ENCODE assay signal across 8 cellular contexts in genomic region chr15:31236184-31237041, GRCh38.
A peak's percentile ranks its signal among the peaks of the same experiment; 100 is the strongest.
DNase-seq lines count a peak whose midpoint lies in the region; ATAC-seq and TF ChIP-seq lines count a peak whose summit lies in the region.

No MANE protein-coding gene starts in this region.

- no peaks in the 10 kb centered on the region for H3K79me2 ChIP-seq in osteoblast (ENCODE audit: insufficient read depth, low read length)

- peak; percentile 63 for ATAC-seq in GM18498 (IDR thresholded peaks at IDR 0.05; ENCODE audit: unreplicated experiment)
- ATAC-seq in RWPE2 (ENCODE audit: low read depth) = peak; percentile 96
- ATAC-seq in HG03175 (IDR thresholded peaks at IDR 0.05; ENCODE audit: unreplicated experiment) = no peak

- H3K27me3 ChIP-seq in RWPE2 (ENCODE audit: insufficient read depth, poor library complexity, severe bottlenecking) (no peaks in the 10 kb centered on the region), osteoblast (ENCODE audit: insufficient read depth, low read length) (peaks cover 5% of the 10 kb centered on the region)

- H3K36me3 ChIP-seq in RWPE2 (ENCODE audit: low read depth) (no peaks in the 10 kb centered on the region), osteoblast (ENCODE audit: insufficient read depth, low read length) (no peaks in the 10 kb centered on the region)

- peaks cover 11% of the 10 kb centered on the region for H3K4me1 ChIP-seq in RWPE2 (ENCODE audit: insufficient read depth, poor library complexity, severe bottlenecking)
- H3K4me1 ChIP-seq in osteoblast (ENCODE audit: insufficient read depth, low read length) = peaks cover 19% of the 10 kb centered on the region

- H3K9me3 ChIP-seq in RWPE2 (ENCODE audit: severe bottlenecking) = no peaks in the 10 kb centered on the region
- no peaks in the 10 kb centered on the region for H3K9me3 ChIP-seq in osteoblast (ENCODE audit: low read depth, low read length)

- H4K20me1 ChIP-seq in osteoblast (ENCODE audit: insufficient read depth, low read length) = no peaks in the 10 kb centered on the region

- H3K4me2 ChIP-seq in osteoblast (ENCODE audit: insufficient read depth, low read length) = peak overlapping the region; percentile 80

- peak; percentile 7 for TF ChIP-seq CTCF in RWPE2 (IDR thresholded peaks at IDR 0.05; ENCODE audit: poor library complexity, severe bottlenecking)
- no peak for TF ChIP-seq CTCF in osteoblast (IDR thresholded peaks at IDR 0.05; ENCODE audit: extremely low read depth, low read depth, low read length)

- H2AFZ ChIP-seq in osteoblast (ENCODE audit: low read length) = peak overlapping the region; percentile 73

- H3K27ac ChIP-seq in RWPE2 (ENCODE audit: poor library complexity, severe bottlenecking) (no peak overlapping the region), osteoblast (ENCODE audit: low read depth, low read length) (peak overlapping the region; percentile 86)

- no peak overlapping the region for H3K4me3 ChIP-seq in RWPE2 (ENCODE audit: severe bottlenecking)
- peak overlapping the region; percentile 62 for H3K4me3 ChIP-seq in osteoblast (ENCODE audit: insufficient read depth, low read length)

- DNase-seq in HK-2 (ENCODE audit: unreplicated experiment) (peak; percentile 54), RWPE2 (ENCODE audit: low spot score) (peak; percentile 84), fibroblast of the conjunctiva (ENCODE audit: low read depth) (peak; percentile 89), osteoblast (ENCODE audit: insufficient read length, low spot score, missing footprints) (peak; percentile 96), 8988T (no peak), NCI-H526 (lab: John Stamatoyannopoulos, UW) (no peak)

Comparison
In these comparisons a context has a peak if more than half of its experiments do, and no peak if none do; other contexts are left out.
1. DNase-seq: peak in HK-2 (single experiment), RWPE2 (single experiment), fibroblast of the conjunctiva (single experiment) and osteoblast (single experiment); none in 8988T (single experiment) and NCI-H526 (0 of 2).